In the genomic region with DNA sequence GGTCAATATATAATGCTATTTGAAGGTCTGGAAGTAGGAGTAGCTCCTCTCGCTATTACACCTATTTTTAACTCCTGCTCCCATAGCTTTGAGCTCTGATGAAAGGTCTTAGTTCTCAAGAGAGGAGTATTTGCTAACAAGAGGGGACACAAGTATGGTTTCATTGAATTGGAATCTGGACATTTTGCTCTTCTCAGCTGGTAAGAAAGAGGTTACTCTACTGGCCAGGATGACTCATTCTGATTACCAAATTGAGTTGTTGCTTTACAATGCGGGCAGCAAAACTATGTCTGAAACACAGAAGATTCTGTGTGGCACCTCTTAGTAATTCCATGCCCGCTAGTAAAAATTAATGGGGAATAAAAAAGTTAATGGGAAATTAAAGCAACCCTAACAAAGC, we compare ENCODE assay signal across 13 cellular contexts.
DNase-seq lines count a peak whose midpoint lies in the region; ATAC-seq, FAIRE-seq and TF ChIP-seq lines count a peak whose summit lies in the region.
"Had no signal": no experiment of that assay in that cellular context is flagged by ENCODE, and none has a peak within 500 bp of the region (broad histone marks: within the 10 kb centered on the region; RNA-seq: fewer than 3 reads in every experiment).

No MANE protein-coding gene starts in this region.

- DNase-seq in A549 (ENCODE audit: low read depth in 1 of 2, low spot score in 1 of 2) = peak in 1 of 2 experiments; percentile 31
- peak; percentile 38 for DNase-seq in HPDE6-E6E7 (ENCODE audit: extremely low spot score)
- peak; percentile 80 for DNase-seq in astrocyte of the cerebellum (ENCODE audit: low read depth)
- DNase-seq in kidney glomerular epithelial cell (lab: John Stamatoyannopoulos, UW) = peak; percentile 55
- no peak for DNase-seq in H7
- DNase-seq in activated CD8-positive, alpha-beta memory T cell treated with anti-CD3 and anti-CD28 coated beads, Interleukin-2, amount 10 ng/mL, durations not matched to agents 7 days and 5 days = no peak
- DNase-seq: C1 segment of cervical spinal cord, cortex of kidney, Kasumi-1, Peyer's patch, thyroid gland had no signal

- no peak for TF ChIP-seq POLR2A in A549 (IDR thresholded peaks at IDR 0.05; ENCODE audit: low read length)

- H3K27me3 Mint-ChIP-seq in activated CD8-positive, alpha-beta memory T cell treated with anti-CD3 and anti-CD28 coated beads, Interleukin-2, amount 10 ng/mL, durations not matched to agents 7 days and 5 days = peaks cover 8% of the 10 kb centered on the region

- ATAC-seq in A549 (peak; percentile 61 to 66), GM18502 (IDR thresholded peaks at IDR 0.05; ENCODE audit: poor library complexity, unreplicated experiment) (no peak), GM18498 (IDR thresholded peaks at IDR 0.05; ENCODE audit: unreplicated experiment) (no peak)
- no peak for ATAC-seq in activated CD8-positive, alpha-beta memory T cell treated with anti-CD3 and anti-CD28 coated beads, Interleukin-2, amount 10 ng/mL, durations not matched to agents 7 days and 5 days

- WGBS in A549 (ENCODE audit: missing lambda C conversion rate) = 61% methylated on average over 3 of the region's 3 CpGs

- no peaks in the 10 kb centered on the region for H3K9me3 ChIP-seq in A549
- H3K9me3 ChIP-seq: Peyer's patch, thyroid gland had no signal

- H3K27ac ChIP-seq in A549 = no peak overlapping the region; a peak in 1 of 6 replicates

- H3K4me3 Mint-ChIP-seq in activated CD8-positive, alpha-beta memory T cell treated with anti-CD3 and anti-CD28 coated beads, Interleukin-2, amount 10 ng/mL, durations not matched to agents 7 days and 5 days = no peak overlapping the region

- H3K27me3 ChIP-seq in H7 (ENCODE audit: control insufficient read depth, insufficient read depth, low read length) = no peaks in the 10 kb centered on the region
- H3K27me3 ChIP-seq: Peyer's patch, thyroid gland had no signal

- TF ChIP-seq EP300 in A549 (IDR thresholded peaks at IDR 0.05) = no peak

- no peak for FAIRE-seq in A549 (lab: Jason Lieb, UNC)

- in situ Hi-C loops in astrocyte of the cerebellum (cut with HindIII; ENCODE audit: low sequenced_read_pairs) = no loop called here

- no peak for TF ChIP-seq RAD21 in A549 (conservative IDR thresholded peaks at IDR 0.05 in 1 of 2, IDR thresholded peaks at IDR 0.05 in 1 of 2)

- TF ChIP-seq CTCF in A549 (IDR thresholded peaks at IDR 0.05) = no peak
- TF ChIP-seq CTCF in astrocyte of the cerebellum (IDR thresholded peaks at IDR 0.05; ENCODE audit: low read depth, low read length, missing control alignments) = no peak

- no peaks in the 10 kb centered on the region for H3K36me3 Mint-ChIP-seq in activated CD8-positive, alpha-beta memory T cell treated with anti-CD3 and anti-CD28 coated beads, Interleukin-2, amount 10 ng/mL, durations not matched to agents 7 days and 5 days

- POLR2A ChIA-PET in A549 (lab: Yijun Ruan, JAX) = interaction anchor here (1.6 kb wide), 1 partner anchor 77 kb away, joined by 6 read pairs; no protein-coding TSS in a partner anchor

- H3K4me2 ChIP-seq in A549 = peak overlapping the region; percentile 2; the same call in 1 of the 3 replicates

- peaks cover 7% of the 10 kb centered on the region for H3K4me1 Mint-ChIP-seq in activated CD8-positive, alpha-beta memory T cell treated with anti-CD3 and anti-CD28 coated beads, Interleukin-2, amount 10 ng/mL, durations not matched to agents 7 days and 5 days

- no peaks in the 10 kb centered on the region for H3K36me3 ChIP-seq in H7 (replicated peaks; ENCODE audit: control insufficient read depth, insufficient read depth, low read length)
- H3K36me3 ChIP-seq: Peyer's patch, thyroid gland had no signal

- CTCF ChIA-PET in A549 (lab: Yijun Ruan, JAX) = interaction anchor here (0.9 kb wide), 1 partner anchor 9 kb away, joined by 3 read pairs; no protein-coding TSS in a partner anchor
- CTCF ChIA-PET in activated CD8-positive, alpha-beta memory T cell treated with anti-CD3 and anti-CD28 coated beads, Interleukin-2, amount 10 ng/mL, durations not matched to agents 7 days and 5 days (lab: Charles Lee) = interaction anchor here (0.6 kb wide), 1 partner anchor 89 kb away, joined by 3 read pairs; no protein-coding TSS in a partner anchor

- no peaks in the 10 kb centered on the region for H3K9me3 Mint-ChIP-seq in activated CD8-positive, alpha-beta memory T cell treated with anti-CD3 and anti-CD28 coated beads, Interleukin-2, amount 10 ng/mL, durations not matched to agents 7 days and 5 days (ENCODE audit: low read depth)

- H3K4me1 ChIP-seq in A549 = peaks cover 6% of the 10 kb centered on the region; the same call in 2 of the 3 replicates
- H3K4me1 ChIP-seq: Peyer's patch had no signal

- no peak overlapping the region for H3K27ac Mint-ChIP-seq in activated CD8-positive, alpha-beta memory T cell treated with anti-CD3 and anti-CD28 coated beads, Interleukin-2, amount 10 ng/mL, durations not matched to agents 7 days and 5 days

- H3K4me3 ChIP-seq in A549 (no peak overlapping the region), astrocyte of the cerebellum (ENCODE audit: low read depth, low read length) (no peak overlapping the region), H7 (ENCODE audit: insufficient read depth, low read depth, low read length) (no peak overlapping the region)
- H3K4me3 ChIP-seq: Peyer's patch, thyroid gland had no signal

TF ChIP-seq in A549, 52 proteins besides CTCF, POLR2A, EP300 and RAD21:
- no peak for TF ChIP-seq FOSL2 (IDR thresholded peaks at IDR 0.05)
- TF ChIP-seq FOSL2 (CRISPR knock-in tag; IDR thresholded peaks at IDR 0.05) = peak; percentile 73
- TF ChIP-seq, protein P1, sequence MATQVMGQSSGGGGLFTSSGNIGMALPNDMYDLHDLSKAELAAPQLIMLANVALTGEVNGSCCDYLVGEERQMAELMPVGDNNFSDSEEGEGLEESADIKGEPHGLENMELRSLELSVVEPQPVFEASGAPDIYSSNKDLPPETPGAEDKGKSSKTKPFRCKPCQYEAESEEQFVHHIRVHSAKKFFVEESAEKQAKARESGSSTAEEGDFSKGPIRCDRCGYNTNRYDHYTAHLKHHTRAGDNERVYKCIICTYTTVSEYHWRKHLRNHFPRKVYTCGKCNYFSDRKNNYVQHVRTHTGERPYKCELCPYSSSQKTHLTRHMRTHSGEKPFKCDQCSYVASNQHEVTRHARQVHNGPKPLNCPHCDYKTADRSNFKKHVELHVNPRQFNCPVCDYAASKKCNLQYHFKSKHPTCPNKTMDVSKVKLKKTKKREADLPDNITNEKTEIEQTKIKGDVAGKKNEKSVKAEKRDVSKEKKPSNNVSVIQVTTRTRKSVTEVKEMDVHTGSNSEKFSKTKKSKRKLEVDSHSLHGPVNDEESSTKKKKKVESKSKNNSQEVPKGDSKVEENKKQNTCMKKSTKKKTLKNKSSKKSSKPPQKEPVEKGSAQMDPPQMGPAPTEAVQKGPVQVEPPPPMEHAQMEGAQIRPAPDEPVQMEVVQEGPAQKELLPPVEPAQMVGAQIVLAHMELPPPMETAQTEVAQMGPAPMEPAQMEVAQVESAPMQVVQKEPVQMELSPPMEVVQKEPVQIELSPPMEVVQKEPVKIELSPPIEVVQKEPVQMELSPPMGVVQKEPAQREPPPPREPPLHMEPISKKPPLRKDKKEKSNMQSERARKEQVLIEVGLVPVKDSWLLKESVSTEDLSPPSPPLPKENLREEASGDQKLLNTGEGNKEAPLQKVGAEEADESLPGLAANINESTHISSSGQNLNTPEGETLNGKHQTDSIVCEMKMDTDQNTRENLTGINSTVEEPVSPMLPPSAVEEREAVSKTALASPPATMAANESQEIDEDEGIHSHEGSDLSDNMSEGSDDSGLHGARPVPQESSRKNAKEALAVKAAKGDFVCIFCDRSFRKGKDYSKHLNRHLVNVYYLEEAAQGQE (IDR thresholded peaks at IDR 0.05) = no peak

Comparison
In these comparisons a context has a peak if more than half of its experiments do, and no peak if none do; other contexts are left out.
1. ATAC-seq: peak in A549 (2 of 2); none in GM18502 (single experiment), activated CD8-positive, alpha-beta memory T cell treated with anti-CD3 and anti-CD28 coated beads, Interleukin-2, amount 10 ng/mL, durations not matched to agents 7 days and 5 days (single experiment) and GM18498 (single experiment).
2. DNase-seq: peak in HPDE6-E6E7 (single experiment), astrocyte of the cerebellum (single experiment) and kidney glomerular epithelial cell (single experiment); none in H7 (single experiment) and activated CD8-positive, alpha-beta memory T cell treated with anti-CD3 and anti-CD28 coated beads, Interleukin-2, amount 10 ng/mL, durations not matched to agents 7 days and 5 days (single experiment).